ENCODE assay signal across 1 cellular context in genomic region chr7:69800495-69800894, GRCh38.
TF ChIP-seq lines count a peak whose summit lies in the region.

No MANE protein-coding gene starts in this region.

TF ChIP-seq in SK-N-SH, 30 proteins besides CTCF, POLR2A, EP300 and RAD21 (continued from another document):
- TF ChIP-seq, protein P1, sequence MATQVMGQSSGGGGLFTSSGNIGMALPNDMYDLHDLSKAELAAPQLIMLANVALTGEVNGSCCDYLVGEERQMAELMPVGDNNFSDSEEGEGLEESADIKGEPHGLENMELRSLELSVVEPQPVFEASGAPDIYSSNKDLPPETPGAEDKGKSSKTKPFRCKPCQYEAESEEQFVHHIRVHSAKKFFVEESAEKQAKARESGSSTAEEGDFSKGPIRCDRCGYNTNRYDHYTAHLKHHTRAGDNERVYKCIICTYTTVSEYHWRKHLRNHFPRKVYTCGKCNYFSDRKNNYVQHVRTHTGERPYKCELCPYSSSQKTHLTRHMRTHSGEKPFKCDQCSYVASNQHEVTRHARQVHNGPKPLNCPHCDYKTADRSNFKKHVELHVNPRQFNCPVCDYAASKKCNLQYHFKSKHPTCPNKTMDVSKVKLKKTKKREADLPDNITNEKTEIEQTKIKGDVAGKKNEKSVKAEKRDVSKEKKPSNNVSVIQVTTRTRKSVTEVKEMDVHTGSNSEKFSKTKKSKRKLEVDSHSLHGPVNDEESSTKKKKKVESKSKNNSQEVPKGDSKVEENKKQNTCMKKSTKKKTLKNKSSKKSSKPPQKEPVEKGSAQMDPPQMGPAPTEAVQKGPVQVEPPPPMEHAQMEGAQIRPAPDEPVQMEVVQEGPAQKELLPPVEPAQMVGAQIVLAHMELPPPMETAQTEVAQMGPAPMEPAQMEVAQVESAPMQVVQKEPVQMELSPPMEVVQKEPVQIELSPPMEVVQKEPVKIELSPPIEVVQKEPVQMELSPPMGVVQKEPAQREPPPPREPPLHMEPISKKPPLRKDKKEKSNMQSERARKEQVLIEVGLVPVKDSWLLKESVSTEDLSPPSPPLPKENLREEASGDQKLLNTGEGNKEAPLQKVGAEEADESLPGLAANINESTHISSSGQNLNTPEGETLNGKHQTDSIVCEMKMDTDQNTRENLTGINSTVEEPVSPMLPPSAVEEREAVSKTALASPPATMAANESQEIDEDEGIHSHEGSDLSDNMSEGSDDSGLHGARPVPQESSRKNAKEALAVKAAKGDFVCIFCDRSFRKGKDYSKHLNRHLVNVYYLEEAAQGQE (IDR thresholded peaks at IDR 0.05; ENCODE audit: low read depth, low read length), result 0 out of 2 replicates have a peak, but pooled peaks have one; percentile 15
- TF ChIP-seq TCF12 (IDR thresholded peaks at IDR 0.05) (peak; percentile 76), CHD2 (IDR thresholded peaks at IDR 0.05; ENCODE audit: low read length, partially characterized antibody) (no peak), USF1 (IDR thresholded peaks at IDR 0.05; ENCODE audit: borderline replicate concordance, low read depth) (peak; percentile 79), POLR2AphosphoS5 (IDR thresholded peaks at IDR 0.05; ENCODE audit: low read depth, low read length) (0 out of 2 replicates have a peak, but pooled peaks have one; percentile 20), MXI1 (IDR thresholded peaks at IDR 0.05; ENCODE audit: low read depth, low read length) (peak; percentile 43; the same call in 1 of the 2 replicates), SIN3A (IDR thresholded peaks at IDR 0.05; ENCODE audit: borderline replicate concordance, low read depth, low read length) (no peak), ELF1 (IDR thresholded peaks at IDR 0.05) (no peak)
